Comparison of ENCODE assay signal across 1 cellular context in genomic region chr11:58770166-58770565, GRCh38.
TF ChIP-seq lines count a peak whose summit lies in the region.

No MANE protein-coding gene starts in this region.

TF ChIP-seq in K562, 482 proteins besides CTCF, POLR2A, EP300 and RAD21 (continued from another document and continues in another):
- peak; percentile 59 for TF ChIP-seq TFE3 (CRISPR knock-in tag; IDR thresholded peaks at IDR 0.05)
- no peak for TF ChIP-seq E2F8 (IDR thresholded peaks at IDR 0.05; ENCODE audit: low read depth, partially characterized antibody)
- no peak for TF ChIP-seq SNAPC5 (CRISPR knock-in tag; IDR thresholded peaks at IDR 0.05)
- TF ChIP-seq CREB5 (CRISPR knock-in tag; IDR thresholded peaks at IDR 0.05) = no peak
- TF ChIP-seq KDM4B (IDR thresholded peaks at IDR 0.05; ENCODE audit: borderline replicate concordance in 2 of 2, low read depth in 1 of 2) = no peak
- no peak for TF ChIP-seq MEF2D (tag; conservative IDR thresholded peaks at IDR 0.05; ENCODE audit: low read depth)
- TF ChIP-seq SMAD4 (CRISPR knock-in tag; conservative IDR thresholded peaks at IDR 0.05) = no peak
- no peak for TF ChIP-seq CGGBP1 (CRISPR knock-in tag; IDR thresholded peaks at IDR 0.05)
- no peak; the same call in 1 of the 2 replicates for TF ChIP-seq ETV1 (tag; conservative IDR thresholded peaks at IDR 0.05; ENCODE audit: low read depth)
- no peak for TF ChIP-seq ZNF699 (CRISPR knock-in tag; IDR thresholded peaks at IDR 0.05; ENCODE audit: insufficient replicate concordance)
- TF ChIP-seq RB1 (IDR thresholded peaks at IDR 0.05; ENCODE audit: low read depth) = no peak
- no peak for TF ChIP-seq DLX4 (CRISPR knock-in tag; IDR thresholded peaks at IDR 0.05)
- TF ChIP-seq ZFP1 (CRISPR knock-in tag; IDR thresholded peaks at IDR 0.05) = no peak
- no peak for TF ChIP-seq RAD51 (IDR thresholded peaks at IDR 0.05; ENCODE audit: borderline replicate concordance, low read depth)
- no peak for TF ChIP-seq THRA (IDR thresholded peaks at IDR 0.05)
- TF ChIP-seq RBM14 (IDR thresholded peaks at IDR 0.05; ENCODE audit: borderline replicate concordance, insufficient read depth, low read depth, low read length) = no peak
- no peak for TF ChIP-seq ZNF431 (CRISPR knock-in tag; IDR thresholded peaks at IDR 0.05)
- no peak for TF ChIP-seq MXI1 (IDR thresholded peaks at IDR 0.05; ENCODE audit: low read depth, low read length)
- TF ChIP-seq MLLT1 (IDR thresholded peaks at IDR 0.05) = no peak
- TF ChIP-seq ZNF282 (CRISPR knock-in tag; IDR thresholded peaks at IDR 0.05) = no peak
- TF ChIP-seq BRD9 (IDR thresholded peaks at IDR 0.05; ENCODE audit: low read depth, partially characterized antibody) = peak; percentile 47
- TF ChIP-seq HMGXB4 (CRISPR knock-in tag; IDR thresholded peaks at IDR 0.05) = no peak
- TF ChIP-seq XRCC3 (IDR thresholded peaks at IDR 0.05) = no peak
- no peak for TF ChIP-seq XRCC5 (IDR thresholded peaks at IDR 0.05; ENCODE audit: low read depth, low read length)
- TF ChIP-seq KLF6 (CRISPR knock-in tag; IDR thresholded peaks at IDR 0.05; ENCODE audit: borderline replicate concordance) = peak; percentile 55; the same call in 1 of the 2 replicates
- no peak for TF ChIP-seq ILF3 (IDR thresholded peaks at IDR 0.05; ENCODE audit: borderline replicate concordance)
- TF ChIP-seq CEBPB (tag; IDR thresholded peaks at IDR 0.05) = peak; percentile 37; the same call in 1 of the 2 replicates
- no peak for TF ChIP-seq KLF1 (tag; IDR thresholded peaks at IDR 0.05)
- TF ChIP-seq NR1H2 (CRISPR knock-in tag; IDR thresholded peaks at IDR 0.05) = no peak
- TF ChIP-seq NBN (IDR thresholded peaks at IDR 0.05; ENCODE audit: low read depth) = no peak
- no peak for TF ChIP-seq E2F3 (CRISPR knock-in tag; IDR thresholded peaks at IDR 0.05)
- TF ChIP-seq SFPQ (IDR thresholded peaks at IDR 0.05; ENCODE audit: low read depth, low read length) = no peak
- TF ChIP-seq TRIM24 (IDR thresholded peaks at IDR 0.05) = peak; percentile 40 to 68; a peak in 1 of 4 replicates
- TF ChIP-seq HNRNPLL (IDR thresholded peaks at IDR 0.05; ENCODE audit: low read depth, low read length, poor library complexity, severe bottlenecking) = no peak
- TF ChIP-seq TAF1 (IDR thresholded peaks at IDR 0.05; ENCODE audit: control insufficient read depth, extremely low read depth, insufficient read depth, low read length, severe bottlenecking) = no peak
- no peak for TF ChIP-seq MAZ (CRISPR knock-in tag; conservative IDR thresholded peaks at IDR 0.05 in 1 of 2, IDR thresholded peaks at IDR 0.05 in 1 of 2)
- TF ChIP-seq ARID4B (CRISPR knock-in tag; IDR thresholded peaks at IDR 0.05) = no peak
